In the genomic region with DNA sequence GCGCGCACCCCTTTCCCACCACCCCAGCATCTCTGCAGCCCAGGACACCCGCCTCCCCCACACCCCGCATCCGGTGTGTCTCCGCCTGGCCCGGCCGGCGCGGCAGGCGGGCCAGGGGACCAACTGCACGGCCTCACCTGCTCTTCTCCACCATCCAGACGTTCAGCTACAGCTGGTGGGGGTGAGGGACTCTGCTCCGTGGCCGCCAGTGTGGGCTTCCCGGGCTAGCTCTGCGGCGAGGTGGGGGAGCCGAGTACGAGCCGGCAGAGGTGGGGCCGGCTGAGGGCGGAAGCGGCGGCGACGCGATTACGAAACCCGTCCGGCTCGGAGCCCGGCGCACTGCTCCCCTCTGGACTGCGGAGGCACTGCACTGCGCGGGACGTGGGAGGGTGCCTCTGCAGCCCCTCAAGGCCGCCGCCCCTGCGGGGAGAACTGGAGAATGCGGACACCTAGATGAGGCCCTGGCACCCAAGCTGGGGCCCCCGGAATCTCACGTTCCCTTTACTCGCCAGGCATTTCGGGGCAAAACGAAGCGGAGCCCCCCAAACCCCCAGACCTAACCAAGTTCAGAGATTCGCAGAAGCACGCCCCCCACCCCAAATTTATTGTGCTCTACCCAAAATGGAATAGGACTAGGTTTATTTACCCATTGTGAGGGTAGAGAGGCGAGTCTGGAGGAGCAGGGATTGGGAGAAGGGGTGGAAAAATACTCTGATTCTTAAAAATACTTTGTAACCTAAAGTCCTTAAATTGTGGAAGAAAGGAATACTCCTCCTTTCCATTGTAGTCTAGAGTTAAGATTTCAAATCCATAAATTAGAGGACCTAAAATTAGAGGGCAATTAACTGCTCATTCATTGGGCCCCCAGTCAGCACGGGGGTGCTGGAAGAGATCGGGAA, we compare ENCODE assay signal across 1 cellular context.
TF ChIP-seq lines count a peak whose summit lies in the region.

Gene CDC42SE1 (minus strand): TSS at position 281 of the 899 bp plus-strand sequence. CDS start 3,892 bp downstream, outside the sequence.

TF ChIP-seq in HepG2, 621 proteins besides CTCF, POLR2A, EP300 and RAD21 (continued from another document and continues in another):
- TF ChIP-seq TRIM22 (IDR thresholded peaks at IDR 0.05) (no peak), SRF (IDR thresholded peaks at IDR 0.05; ENCODE audit: low read depth, low read length) (no peak), KMT2A (CRISPR knock-in tag; IDR thresholded peaks at IDR 0.05) (peak; percentile 51), NBN (conservative IDR thresholded peaks at IDR 0.05) (no peak), ZNF335 (CRISPR knock-in tag; IDR thresholded peaks at IDR 0.05) (no peak), PAF1 (CRISPR knock-in tag; IDR thresholded peaks at IDR 0.05) (no peak), ZNF614 (CRISPR knock-in tag; IDR thresholded peaks at IDR 0.05; ENCODE audit: borderline replicate concordance) (0 out of 2 replicates have a peak, but pooled peaks have one; percentile 18), ZNF776 (CRISPR knock-in tag; IDR thresholded peaks at IDR 0.05) (no peak), CBX2 (IDR thresholded peaks at IDR 0.05; ENCODE audit: low read depth, low read length) (no peak), CBX2 (CRISPR knock-in tag; IDR thresholded peaks at IDR 0.05; ENCODE audit: low read depth) (no peak), ZNF260 (CRISPR knock-in tag; IDR thresholded peaks at IDR 0.05; ENCODE audit: borderline replicate concordance, low read depth) (no peak), ZNF530 (CRISPR knock-in tag; IDR thresholded peaks at IDR 0.05; ENCODE audit: low read depth) (no peak), ARNTL (CRISPR knock-in tag; IDR thresholded peaks at IDR 0.05) (0 out of 2 replicates have a peak, but pooled peaks have one; percentile 55), NFKB2 (CRISPR knock-in tag; IDR thresholded peaks at IDR 0.05; ENCODE audit: borderline replicate concordance) (peak; percentile 64; the same call in 1 of the 2 replicates), E2F1 (CRISPR knock-in tag; IDR thresholded peaks at IDR 0.05) (peak; percentile 33; the same call in 1 of the 2 replicates), ASH2L (IDR thresholded peaks at IDR 0.05; ENCODE audit: insufficient read length, low read depth, low read length) (peak; percentile 78), MXD1 (CRISPR knock-in tag; IDR thresholded peaks at IDR 0.05) (peak; percentile 58; the same call in 1 of the 2 replicates), SNRNP70 (IDR thresholded peaks at IDR 0.05; ENCODE audit: low read depth, low read length) (no peak), ZFY (CRISPR knock-in tag; IDR thresholded peaks at IDR 0.05) (peak; percentile 68), HNRNPK (IDR thresholded peaks at IDR 0.05; ENCODE audit: low read depth, low read length, poor library complexity, severe bottlenecking) (peak; percentile 69), ZNF512 (CRISPR knock-in tag; IDR thresholded peaks at IDR 0.05) (no peak), ZNF558 (CRISPR knock-in tag; IDR thresholded peaks at IDR 0.05; ENCODE audit: borderline replicate concordance) (peak; percentile 80; the same call in 1 of the 2 replicates), ZNF383 (CRISPR knock-in tag; IDR thresholded peaks at IDR 0.05; ENCODE audit: borderline replicate concordance) (no peak), MEF2D (CRISPR knock-in tag; IDR thresholded peaks at IDR 0.05) (peak; percentile 77), SRSF4 (IDR thresholded peaks at IDR 0.05; ENCODE audit: low read depth, low read length, poor library complexity, severe bottlenecking) (no peak), EEA1 (CRISPR knock-in tag; IDR thresholded peaks at IDR 0.05; ENCODE audit: borderline replicate concordance) (no peak), NCOA2 (CRISPR knock-in tag; IDR thresholded peaks at IDR 0.05) (peak; percentile 41; the same call in 1 of the 2 replicates), PHF5A (CRISPR knock-in tag; IDR thresholded peaks at IDR 0.05; ENCODE audit: low read depth, unreplicated experiment) (no peak), TGIF2 (CRISPR knock-in tag; IDR thresholded peaks at IDR 0.05) (peak; percentile 52; the same call in 1 of the 2 replicates), ZNF12 (CRISPR knock-in tag; IDR thresholded peaks at IDR 0.05) (no peak), ZBTB14 (CRISPR knock-in tag; IDR thresholded peaks at IDR 0.05) (no peak), FOXC1 (CRISPR knock-in tag; IDR thresholded peaks at IDR 0.05; ENCODE audit: borderline replicate concordance) (no peak; the same call in 1 of the 2 replicates), CBX5 (CRISPR knock-in tag; IDR thresholded peaks at IDR 0.05; ENCODE audit: borderline replicate concordance) (no peak; the same call in 1 of the 2 replicates), ZNF652 (CRISPR knock-in tag; IDR thresholded peaks at IDR 0.05; ENCODE audit: borderline replicate concordance, low read depth) (no peak), TEAD3 (CRISPR knock-in tag; optimal IDR thresholded peaks at IDR 0.05; ENCODE audit: borderline replicate concordance) (no peak), ATF7-NPFF (CRISPR knock-in tag; IDR thresholded peaks at IDR 0.05; ENCODE audit: low read depth) (0 out of 2 replicates have a peak, but pooled peaks have one; percentile 54), ZNF674 (CRISPR knock-in tag; IDR thresholded peaks at IDR 0.05; ENCODE audit: low read depth) (no peak; the same call in 1 of the 2 replicates), YY1 (IDR thresholded peaks at IDR 0.05; ENCODE audit: insufficient read depth, insufficient replicate concordance, low read depth, low read length) (peak; percentile 40), IRX3 (CRISPR knock-in tag; IDR thresholded peaks at IDR 0.05; ENCODE audit: borderline replicate concordance, low read depth) (no peak)
- TF ChIP-seq, protein P1, sequence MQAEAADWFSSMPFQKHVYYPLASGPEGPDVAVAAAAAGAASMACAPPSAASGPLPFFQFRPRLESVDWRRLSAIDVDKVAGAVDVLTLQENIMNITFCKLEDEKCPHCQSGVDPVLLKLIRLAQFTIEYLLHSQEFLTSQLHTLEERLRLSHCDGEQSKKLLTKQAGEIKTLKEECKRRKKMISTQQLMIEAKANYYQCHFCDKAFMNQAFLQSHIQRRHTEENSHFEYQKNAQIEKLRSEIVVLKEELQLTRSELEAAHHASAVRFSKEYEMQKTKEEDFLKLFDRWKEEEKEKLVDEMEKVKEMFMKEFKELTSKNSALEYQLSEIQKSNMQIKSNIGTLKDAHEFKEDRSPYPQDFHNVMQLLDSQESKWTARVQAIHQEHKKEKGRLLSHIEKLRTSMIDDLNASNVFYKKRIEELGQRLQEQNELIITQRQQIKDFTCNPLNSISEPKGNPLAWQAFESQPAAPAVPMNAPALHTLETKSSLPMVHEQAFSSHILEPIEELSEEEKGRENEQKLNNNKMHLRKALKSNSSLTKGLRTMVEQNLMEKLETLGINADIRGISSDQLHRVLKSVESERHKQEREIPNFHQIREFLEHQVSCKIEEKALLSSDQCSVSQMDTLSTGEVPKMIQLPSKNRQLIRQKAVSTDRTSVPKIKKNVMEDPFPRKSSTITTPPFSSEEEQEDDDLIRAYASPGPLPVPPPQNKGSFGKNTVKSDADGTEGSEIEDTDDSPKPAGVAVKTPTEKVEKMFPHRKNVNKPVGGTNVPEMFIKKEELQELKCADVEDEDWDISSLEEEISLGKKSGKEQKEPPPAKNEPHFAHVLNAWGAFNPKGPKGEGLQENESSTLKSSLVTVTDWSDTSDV (CRISPR knock-in tag; IDR thresholded peaks at IDR 0.05), result no peak
- TF ChIP-seq, protein P2, sequence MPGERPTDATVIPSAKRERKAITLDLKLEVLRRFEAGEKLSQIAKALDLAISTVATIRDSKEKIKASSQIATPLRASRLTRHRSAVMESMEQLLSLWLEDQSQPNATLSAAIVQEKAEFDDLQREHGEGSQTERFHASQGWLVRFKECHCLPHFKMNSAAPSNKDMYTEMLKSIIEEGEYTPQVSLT (CRISPR knock-in tag; IDR thresholded peaks at IDR 0.05; ENCODE audit: borderline replicate concordance, low read depth), result no peak
- TF ChIP-seq, protein P3, sequence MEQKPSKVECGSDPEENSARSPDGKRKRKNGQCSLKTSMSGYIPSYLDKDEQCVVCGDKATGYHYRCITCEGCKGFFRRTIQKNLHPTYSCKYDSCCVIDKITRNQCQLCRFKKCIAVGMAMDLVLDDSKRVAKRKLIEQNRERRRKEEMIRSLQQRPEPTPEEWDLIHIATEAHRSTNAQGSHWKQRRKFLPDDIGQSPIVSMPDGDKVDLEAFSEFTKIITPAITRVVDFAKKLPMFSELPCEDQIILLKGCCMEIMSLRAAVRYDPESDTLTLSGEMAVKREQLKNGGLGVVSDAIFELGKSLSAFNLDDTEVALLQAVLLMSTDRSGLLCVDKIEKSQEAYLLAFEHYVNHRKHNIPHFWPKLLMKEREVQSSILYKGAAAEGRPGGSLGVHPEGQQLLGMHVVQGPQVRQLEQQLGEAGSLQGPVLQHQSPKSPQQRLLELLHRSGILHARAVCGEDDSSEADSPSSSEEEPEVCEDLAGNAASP (CRISPR knock-in tag; IDR thresholded peaks at IDR 0.05; ENCODE audit: borderline replicate concordance), result peak; percentile 77
- TF ChIP-seq, protein P4, sequence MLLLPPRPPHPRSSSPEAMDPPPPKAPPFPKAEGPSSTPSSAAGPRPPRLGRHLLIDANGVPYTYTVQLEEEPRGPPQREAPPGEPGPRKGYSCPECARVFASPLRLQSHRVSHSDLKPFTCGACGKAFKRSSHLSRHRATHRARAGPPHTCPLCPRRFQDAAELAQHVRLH (CRISPR knock-in tag; IDR thresholded peaks at IDR 0.05; ENCODE audit: borderline replicate concordance, low read depth), result peak; percentile 55; the same call in 1 of the 2 replicates
- TF ChIP-seq, protein P5, sequence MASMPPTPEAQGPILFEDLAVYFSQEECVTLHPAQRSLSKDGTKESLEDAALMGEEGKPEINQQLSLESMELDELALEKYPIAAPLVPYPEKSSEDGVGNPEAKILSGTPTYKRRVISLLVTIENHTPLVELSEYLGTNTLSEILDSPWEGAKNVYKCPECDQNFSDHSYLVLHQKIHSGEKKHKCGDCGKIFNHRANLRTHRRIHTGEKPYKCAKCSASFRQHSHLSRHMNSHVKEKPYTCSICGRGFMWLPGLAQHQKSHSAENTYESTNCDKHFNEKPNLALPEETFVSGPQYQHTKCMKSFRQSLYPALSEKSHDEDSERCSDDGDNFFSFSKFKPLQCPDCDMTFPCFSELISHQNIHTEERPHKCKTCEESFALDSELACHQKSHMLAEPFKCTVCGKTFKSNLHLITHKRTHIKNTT (CRISPR knock-in tag; IDR thresholded peaks at IDR 0.05), result no peak
- TF ChIP-seq, protein P6, sequence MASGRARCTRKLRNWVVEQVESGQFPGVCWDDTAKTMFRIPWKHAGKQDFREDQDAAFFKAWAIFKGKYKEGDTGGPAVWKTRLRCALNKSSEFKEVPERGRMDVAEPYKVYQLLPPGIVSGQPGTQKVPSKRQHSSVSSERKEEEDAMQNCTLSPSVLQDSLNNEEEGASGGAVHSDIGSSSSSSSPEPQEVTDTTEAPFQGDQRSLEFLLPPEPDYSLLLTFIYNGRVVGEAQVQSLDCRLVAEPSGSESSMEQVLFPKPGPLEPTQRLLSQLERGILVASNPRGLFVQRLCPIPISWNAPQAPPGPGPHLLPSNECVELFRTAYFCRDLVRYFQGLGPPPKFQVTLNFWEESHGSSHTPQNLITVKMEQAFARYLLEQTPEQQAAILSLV (CRISPR knock-in tag; IDR thresholded peaks at IDR 0.05; ENCODE audit: borderline replicate concordance), result peak; percentile 77; the same call in 1 of the 2 replicates
